Comparison of ENCODE assay signal across 21 cellular contexts in genomic region chr2:162712598-162712997, GRCh38.
"Had no signal": no experiment of that assay in that cellular context is flagged by ENCODE, and none has a peak within 500 bp of the region (broad histone marks: within the 10 kb centered on the region; RNA-seq: fewer than 3 reads in every experiment).

No MANE protein-coding gene starts in this region.

- H3K4me1 ChIP-seq: gastroesophageal sphincter, left ventricle myocardium inferior, suprapubic skin, upper lobe of right lung had no signal

- H3K9me3 ChIP-seq: gastroesophageal sphincter, left ventricle myocardium inferior, right atrium auricular region, suprapubic skin, upper lobe of right lung had no signal

- H3K36me3 ChIP-seq: gastroesophageal sphincter, left ventricle myocardium inferior, right atrium auricular region, suprapubic skin, upper lobe of right lung had no signal

- H3K4me3 ChIP-seq: dorsolateral prefrontal cortex, gastroesophageal sphincter, left ventricle myocardium inferior, right atrium auricular region, skin epidermis, suprapubic skin, upper lobe of right lung had no signal

- H3K9me3 Mint-ChIP-seq: activated T-helper 17 cell treated with anti-CD3 and anti-CD28 coated beads, Interleukin-2, amount 50 U/mL, for 72 hours; nephron had no signal

- H3K27me3 Mint-ChIP-seq: activated T-helper 17 cell treated with anti-CD3 and anti-CD28 coated beads, Interleukin-2, amount 50 U/mL, for 72 hours; T-cell had no signal

- H3K27ac ChIP-seq: dorsolateral prefrontal cortex, gastroesophageal sphincter, left ventricle myocardium inferior, right atrium auricular region, skin epidermis, suprapubic skin, upper lobe of right lung had no signal

- H3K27me3 ChIP-seq: dorsolateral prefrontal cortex, gastroesophageal sphincter, right atrium auricular region, suprapubic skin, upper lobe of right lung had no signal

- H3K36me3 Mint-ChIP-seq: T-cell had no signal

- H3K4me3 Mint-ChIP-seq: activated T-helper 17 cell treated with anti-CD3 and anti-CD28 coated beads, Interleukin-2, amount 50 U/mL, for 72 hours; nephron; T-cell had no signal

- ATAC-seq: activated T-helper 17 cell treated with anti-CD3 and anti-CD28 coated beads, Interleukin-2, amount 50 U/mL, for 72 hours; gastroesophageal sphincter; T-cell; upper lobe of right lung had no signal

- H3K4me1 Mint-ChIP-seq: activated T-helper 17 cell treated with anti-CD3 and anti-CD28 coated beads, Interleukin-2, amount 50 U/mL, for 72 hours; T-cell had no signal

- DNase-seq: activated CD4-positive, alpha-beta T cell treated with anti-CD3 and anti-CD28 coated beads, Interleukin-2, amount 50 U/mL, for 4 hours; activated CD4-positive, CD25-positive, alpha-beta regulatory T cell treated with anti-CD3 and anti-CD28 coated beads, Interleukin-2, amount 50 U/mL, for 72 hours; activated naive CD4-positive, alpha-beta T cell treated with Interleukin-2 at 50 U/mL for 16 hours; aorta; dorsolateral prefrontal cortex; left ventricle myocardium inferior; mesenchymal stem cell; nucleus accumbens; posterior cingulate gyrus; stimulated activated CD4-positive, alpha-beta T cell treated with anti-CD3 and anti-CD28 coated beads, Interleukin-4, amount 100 ng/mL, for 4 hours; stimulated activated CD8-positive, alpha-beta memory T cell treated with anti-CD3 and anti-CD28 coated beads, Interleukin-4, amount 100 ng/mL, for 48 hours; stimulated activated naive CD4-positive, alpha-beta T cell treated with Interleukin-2 at 50 U/mL for 16 hours; T-cell; T1000; upper lobe of right lung had no signal

- H3K27ac Mint-ChIP-seq: activated T-helper 17 cell treated with anti-CD3 and anti-CD28 coated beads, Interleukin-2, amount 50 U/mL, for 72 hours; nephron; T-cell had no signal
